Comparison of ENCODE assay signal across 16 cellular contexts in genomic region chr13:44397766-44398223, GRCh38. TPM values are rescaled to one million over a fixed set of nuclear protein-coding genes. Genes with fewer than 3 reads are reported as not detected.
DNase-seq lines count a peak whose midpoint lies in the region; ATAC-seq and TF ChIP-seq lines count a peak whose summit lies in the region.
"Had no signal": no experiment of that assay in that cellular context is flagged by ENCODE, and none has a peak within 500 bp of the region (broad histone marks: within the 10 kb centered on the region; RNA-seq: fewer than 3 reads in every experiment).

No MANE protein-coding gene starts in this region.

- H3K4me1 ChIP-seq in hepatocyte (ENCODE audit: insufficient read depth) (peaks cover 34% of the 10 kb centered on the region), prostate gland (replicated peaks) (peaks cover 8% of the 10 kb centered on the region)

- H4K20me1 ChIP-seq in hepatocyte (ENCODE audit: insufficient read depth, poor library complexity, severe bottlenecking), result no peaks in the 10 kb centered on the region

- 70% methylated on average over 3 of the region's 3 CpGs for WGBS in hepatocyte (ENCODE audit: low lambda C conversion rate, missing lambda C conversion rate)
- 86% methylated on average over 3 of the region's 3 CpGs for WGBS in prostate gland

- peak overlapping the region; percentile 53 for H3K4me2 ChIP-seq in hepatocyte
- H3K4me2 ChIP-seq: SK-N-SH had no signal

- no peak for ATAC-seq in HG03025 (IDR thresholded peaks at IDR 0.05; ENCODE audit: low FRiP score, unreplicated experiment)
- no peak for ATAC-seq in GM21737 (IDR thresholded peaks at IDR 0.05; ENCODE audit: unreplicated experiment)
- ATAC-seq in omental fat pad (ENCODE audit: low FRiP score), result no peak
- ATAC-seq: foreskin keratinocyte had no signal

- H3K4me3 ChIP-seq in WERI-Rb-1 (ENCODE audit: low read depth, low read length) (peak overlapping the region; percentile 28), hepatocyte (no peak overlapping the region), prostate gland (no peak overlapping the region)

- H3K36me3 ChIP-seq in WERI-Rb-1 (no peaks in the 10 kb centered on the region), hepatocyte (replicated peaks; ENCODE audit: insufficient read depth, low read depth) (no peaks in the 10 kb centered on the region), prostate gland (no peaks in the 10 kb centered on the region)

- peak; percentile 25 for DNase-seq in ELF-1 (ENCODE audit: low read depth, low spot score)
- peak; percentile 56 for DNase-seq in WERI-Rb-1
- DNase-seq in hepatocyte (ENCODE audit: low spot score), result no peak
- no peak for DNase-seq in prostate gland (ENCODE audit: low spot score)
- DNase-seq in stimulated activated CD4-positive, alpha-beta T cell treated with anti-CD3 and anti-CD28 coated beads, Interleukin-4, amount 100 ng/mL, for 1 hour, result no peak
- DNase-seq in omental fat pad (ENCODE audit: low spot score), result no peak
- DNase-seq: dermis blood vessel endothelial cell; DMS153; foreskin keratinocyte; Kasumi-1; NK-92 treated with Interleukin-12 subunit alpha and Interleukin-12 subunit beta, amount 100 ng/mL, for 24 hours; stimulated activated CD4-positive, alpha-beta T cell treated with anti-CD3 and anti-CD28 coated beads, Interleukin-2, amount 100 ng/mL, for 24 hours had no signal

- peak overlapping the region; percentile 68 for H3K27ac ChIP-seq in WERI-Rb-1
- peak overlapping the region; percentile 52 for H3K27ac ChIP-seq in hepatocyte
- H3K27ac ChIP-seq in prostate gland, result peak overlapping the region; percentile 27 to 48
- H3K27ac ChIP-seq: foreskin keratinocyte, neutrophil had no signal

- TF ChIP-seq POLR2A in prostate gland (IDR thresholded peaks at IDR 0.05), result no peak

- intact Hi-C loops in prostate gland (cut with DNase I), result no loop called here

- H3K27me3 ChIP-seq in WERI-Rb-1 (ENCODE audit: insufficient read depth, low read depth, severe bottlenecking), result no peaks in the 10 kb centered on the region
- H3K27me3 ChIP-seq in hepatocyte, result no peaks in the 10 kb centered on the region
- no peaks in the 10 kb centered on the region for H3K27me3 ChIP-seq in prostate gland (replicated peaks; ENCODE audit: insufficient read depth)
- H3K27me3 ChIP-seq: foreskin keratinocyte had no signal

- H3K9me3 ChIP-seq in WERI-Rb-1 (ENCODE audit: severe bottlenecking), result no peaks in the 10 kb centered on the region
- H3K9me3 ChIP-seq in hepatocyte (ENCODE audit: low read depth), result no peaks in the 10 kb centered on the region
- no peaks in the 10 kb centered on the region for H3K9me3 ChIP-seq in prostate gland
- H3K9me3 ChIP-seq: neutrophil, SK-N-SH had no signal

- H2AFZ ChIP-seq in hepatocyte, result no peak overlapping the region

- no peaks in the 10 kb centered on the region for H3K9me2 ChIP-seq in hepatocyte (replicated peaks; ENCODE audit: insufficient read depth)
- H3K9me2 ChIP-seq: SK-N-SH had no signal

- no peaks in the 10 kb centered on the region for H3K79me2 ChIP-seq in hepatocyte

- no peak for TF ChIP-seq CTCF in WERI-Rb-1 (IDR thresholded peaks at IDR 0.05; ENCODE audit: low read depth, low read length)
- TF ChIP-seq CTCF in hepatocyte (IDR thresholded peaks at IDR 0.05; ENCODE audit: poor library complexity), result no peak
- TF ChIP-seq CTCF in prostate gland (IDR thresholded peaks at IDR 0.05), result no peak
- no peak for TF ChIP-seq CTCF in omental fat pad (IDR thresholded peaks at IDR 0.05)

RNA-seq across cellular contexts. Expression of gene SERP2, which starts 24.2 kb away (rescaled TPM):
- total RNA-seq in hepatocyte (1.8 and 4.3 TPM in 2 replicates), prostate gland (10 to 100 TPM in 1 of 2 donors, 1 to 10 TPM in 1; 3.3 to 14.5 TPM), omental fat pad (1 to 10 TPM; 2.0 to 4.9 (median 3.9) TPM)
- 7.7 and 7.9 TPM in 2 replicates for polyA plus RNA-seq in hepatocyte

Comparison
In these comparisons a context has a peak if more than half of its experiments do, and no peak if none do; other contexts are left out.
1. DNase-seq: peak in ELF-1 (single experiment) and WERI-Rb-1 (single experiment); none in hepatocyte (single experiment), prostate gland (single experiment), stimulated activated CD4-positive, alpha-beta T cell treated with anti-CD3 and anti-CD28 coated beads, Interleukin-4, amount 100 ng/mL, for 1 hour (single experiment) and omental fat pad (single experiment).
2. Peak in every context shown above with its lines, with median percentiles within 50 percentile points of each other: H3K27ac ChIP-seq.